Comparison of ENCODE assay signal across 8 cellular contexts in genomic region chr17:7173687-7174602, GRCh38. TPM values are rescaled to one million over a fixed set of nuclear protein-coding genes. Genes with fewer than 3 reads are reported as not detected.
DNase-seq lines count a peak whose midpoint lies in the region; ATAC-seq, FAIRE-seq and TF ChIP-seq lines count a peak whose summit lies in the region.

No MANE protein-coding gene starts in this region.

- H3K9me3 ChIP-seq in endodermal cell (ENCODE audit: control insufficient read depth, low read length) (peaks cover 12% of the 10 kb centered on the region), testis (no peaks in the 10 kb centered on the region)

- H3K27ac ChIP-seq in endodermal cell (ENCODE audit: low read depth, low read length) (no peak overlapping the region), testis (no peak overlapping the region)

- H3K9me3 Mint-ChIP-seq in activated CD4-positive, alpha-beta T cell treated with anti-CD3 and anti-CD28 coated beads for 36 hours (ENCODE audit: low read depth), result peaks cover 6% of the 10 kb centered on the region
- H3K9me3 Mint-ChIP-seq in endodermal cell (peaks cover 15% of the 10 kb centered on the region), naive B cell (peaks cover 0 to 16% (median 14%) of the 10 kb centered on the region in 7 donors)

- POLR2A ChIA-PET in activated CD4-positive, alpha-beta T cell treated with anti-CD3 and anti-CD28 coated beads for 36 hours (lab: Charles Lee), result interaction anchor here (0.7 kb wide), 1 partner anchor 1994 kb away, joined by 3 read pairs; no protein-coding TSS in a partner anchor

- no peak overlapping the region for H3K4me3 Mint-ChIP-seq in activated CD4-positive, alpha-beta T cell treated with anti-CD3 and anti-CD28 coated beads for 36 hours
- H3K4me3 Mint-ChIP-seq in endodermal cell (no peak overlapping the region), naive B cell (peak overlapping the region in 1 of 8 donors; percentile 3)

- peak; percentile 71 for ATAC-seq in activated CD4-positive, alpha-beta T cell treated with anti-CD3 and anti-CD28 coated beads for 36 hours
- peak; percentile 56 to 65 for ATAC-seq in naive B cell (ENCODE audit: low read depth in 2 of 2)
- no peak for ATAC-seq in GM21737 (IDR thresholded peaks at IDR 0.05; ENCODE audit: unreplicated experiment)
- no peak for ATAC-seq in HG02870 (IDR thresholded peaks at IDR 0.05; ENCODE audit: unreplicated experiment)

- H3K4me3 ChIP-seq in endodermal cell (ENCODE audit: low read length) (no peak overlapping the region), testis (peak overlapping the region in 1 of 2 donors; percentile 11)

- H3K9ac ChIP-seq in endodermal cell (ENCODE audit: extremely low read depth, low read length, poor library complexity, severe bottlenecking), result no peak overlapping the region

- H3K27me3 ChIP-seq in endodermal cell (ENCODE audit: control insufficient read depth, insufficient read depth, low read length, poor library complexity, severe bottlenecking), result peaks cover 11% of the 10 kb centered on the region
- H3K27me3 ChIP-seq in testis, result no peaks in the 10 kb centered on the region

- DNase-seq in GM12892 (ENCODE audit: insufficient read length), result peak; percentile 29
- DNase-seq in activated CD4-positive, alpha-beta T cell treated with anti-CD3 and anti-CD28 coated beads for 36 hours, result peak; percentile 79
- peak; percentile 98 for DNase-seq in endodermal cell
- peak; percentile 27 for DNase-seq in naive B cell
- peak; percentile 85 for DNase-seq in testis
- no peak for DNase-seq in NOMO-1 treated with dmso at 0.1 percent for 144 hours (lab: John Stamatoyannopoulos, UW; ENCODE audit: unreplicated experiment)

- H3K36me3 ChIP-seq in endodermal cell (ENCODE audit: control insufficient read depth, insufficient read depth, low read length) (no peaks in the 10 kb centered on the region), testis (ENCODE audit: low read depth, missing control alignments) (no peaks in the 10 kb centered on the region)

- peaks cover 11% of the 10 kb centered on the region for H3K27me3 Mint-ChIP-seq in activated CD4-positive, alpha-beta T cell treated with anti-CD3 and anti-CD28 coated beads for 36 hours
- H3K27me3 Mint-ChIP-seq in endodermal cell (ENCODE audit: insufficient read depth) (peaks cover 13% of the 10 kb centered on the region), naive B cell (peaks cover 0 to 22% (median 0%) of the 10 kb centered on the region in 3 donors)

- no peak overlapping the region for H3K27ac Mint-ChIP-seq in activated CD4-positive, alpha-beta T cell treated with anti-CD3 and anti-CD28 coated beads for 36 hours
- H3K27ac Mint-ChIP-seq in endodermal cell (no peak overlapping the region), naive B cell (no peak overlapping the region)

- 75 to 89% methylated on average over 41 to 69 of the region's 69 CpGs for WGBS in endodermal cell (ENCODE audit: insufficient coverage in 1 of 2, insufficient read length in 1 of 2), 2 experiments
- WGBS in testis, 2 donors, result 42 to 44% methylated on average over 26 to 69 of the region's 69 CpGs

- H3K4me1 ChIP-seq in endodermal cell (ENCODE audit: control insufficient read depth, insufficient read depth, low read length) (no peaks in the 10 kb centered on the region), testis (peaks cover 12% of the 10 kb centered on the region)

- peaks cover 11% of the 10 kb centered on the region for H3K4me1 Mint-ChIP-seq in activated CD4-positive, alpha-beta T cell treated with anti-CD3 and anti-CD28 coated beads for 36 hours
- H3K4me1 Mint-ChIP-seq in endodermal cell, result peaks cover 9% of the 10 kb centered on the region
- H3K4me1 Mint-ChIP-seq in naive B cell, result peaks cover 0 to 13% (median 0%) of the 10 kb centered on the region in 3 donors

- H3K36me3 Mint-ChIP-seq in activated CD4-positive, alpha-beta T cell treated with anti-CD3 and anti-CD28 coated beads for 36 hours (ENCODE audit: low read depth), result no peaks in the 10 kb centered on the region
- peaks cover 5% of the 10 kb centered on the region for H3K36me3 Mint-ChIP-seq in endodermal cell (ENCODE audit: low read depth)
- H3K36me3 Mint-ChIP-seq in naive B cell, result no peaks in the 10 kb centered on the region

- intact Hi-C loops in activated CD4-positive, alpha-beta T cell treated with anti-CD3 and anti-CD28 coated beads for 36 hours (cut with DNase I, micrococcal nuclease), result no loop called here
- intact Hi-C loops in testis (cut with DNase I; ENCODE audit: low total_unique reads), result no loop called here

- TF ChIP-seq CTCF in endodermal cell (conservative IDR thresholded peaks at IDR 0.05) (peak; percentile 65), testis (IDR thresholded peaks at IDR 0.05) (no peak)

- CTCF ChIA-PET in activated CD4-positive, alpha-beta T cell treated with anti-CD3 and anti-CD28 coated beads for 36 hours (lab: Charles Lee), result interaction anchor here (0.8 to 1.3 kb wide), 3 partner anchors 10 to 128 kb away, joined by 3 to 4 read pairs (median 4); no protein-coding TSS in a partner anchor

- TF ChIP-seq POLR2A in GM12892 (IDR thresholded peaks at IDR 0.05; ENCODE audit: low read depth, low read length), result no peak
- TF ChIP-seq POLR2A in testis (IDR thresholded peaks at IDR 0.05), result no peak

- no peak for FAIRE-seq in GM12892 (lab: Jason Lieb, UNC)

RNA-seq across cellular contexts. Expression of gene ASGR1, which starts 5.2 kb away (rescaled TPM):
- not detected for polyA plus RNA-seq in GM12892 (2012; ENCODE audit: missing spikeins)
- total RNA-seq in activated CD4-positive, alpha-beta T cell treated with anti-CD3 and anti-CD28 coated beads for 36 hours, result 1 to 10 TPM; 1.1 to 2.2 TPM
- total RNA-seq in endodermal cell (10 to 100 TPM in 1 of 2 donors, 1 to 10 TPM in 1; 6.8 to 14.2 TPM), testis (10 to 100 TPM; 11.5 to 19.1 TPM)
- polyA plus RNA-seq in endodermal cell (2013, experiment 1 of 2), result 16.5 TPM
- 17.6 TPM for polyA plus RNA-seq in endodermal cell (2013, experiment 2 of 2)
- polyA plus RNA-seq in naive B cell (ENCODE audit: low read depth in 6 of 6) (under 1 TPM in 1 of 6 donors, not detected in 5; 0.19 TPM), testis (ENCODE audit: insufficient read depth, low read depth, low replicate concordance) (21.3 TPM)

RNA-seq across cellular contexts. Expression of gene DLG4, which starts 45.7 kb away (rescaled TPM):
- polyA plus RNA-seq in GM12892 (2012; ENCODE audit: missing spikeins), result 2.1 TPM
- total RNA-seq in activated CD4-positive, alpha-beta T cell treated with anti-CD3 and anti-CD28 coated beads for 36 hours, result 10 to 100 TPM; 11.7 to 15.4 TPM
- total RNA-seq in endodermal cell (10 to 100 TPM; 35.1 to 68.5 TPM), testis (10 to 100 TPM; 26.3 to 49.8 TPM)
- polyA plus RNA-seq in endodermal cell (2013, experiment 1 of 2), result 76.0 TPM
- polyA plus RNA-seq in endodermal cell (2013, experiment 2 of 2), result 59.6 TPM
- polyA plus RNA-seq in naive B cell (ENCODE audit: low read depth in 6 of 6) (under 1 TPM in 5 of 6 donors, not detected in 1; 0.06 to 0.29 (median 0.22) TPM), testis (ENCODE audit: insufficient read depth, low read depth, low replicate concordance) (45.9 TPM)

RNA-seq across cellular contexts. Expression of gene ACADVL, which starts 45.8 kb away (rescaled TPM):
- polyA plus RNA-seq in GM12892 (2012; ENCODE audit: missing spikeins), result 223 TPM
- total RNA-seq in activated CD4-positive, alpha-beta T cell treated with anti-CD3 and anti-CD28 coated beads for 36 hours, result 100 to 1,000 TPM; 263 to 345 TPM
- total RNA-seq in endodermal cell (100 to 1,000 TPM; 337 to 459 TPM), testis (100 to 1,000 TPM; 298 to 458 TPM)
- polyA plus RNA-seq in endodermal cell (2013, experiment 1 of 2), result 272 TPM
- polyA plus RNA-seq in endodermal cell (2013, experiment 2 of 2), result 222 TPM
- polyA plus RNA-seq in naive B cell (ENCODE audit: low read depth in 6 of 6) (100 to 1,000 TPM in 1 of 6 donors, 10 to 100 TPM in 5; 63.9 to 102 (median 75.0) TPM), testis (ENCODE audit: insufficient read depth, low read depth, low replicate concordance) (334 TPM)

RNA-seq across cellular contexts. Expression of gene ASGR2, which starts 59.3 kb away (rescaled TPM):
- polyA plus RNA-seq in GM12892 (2012; ENCODE audit: missing spikeins), result 0.32 TPM
- total RNA-seq in activated CD4-positive, alpha-beta T cell treated with anti-CD3 and anti-CD28 coated beads for 36 hours, result not detected
- total RNA-seq in endodermal cell, result under 1 TPM in 1 of 2 donors, not detected in 1; 0.44 TPM
- polyA plus RNA-seq in endodermal cell (2013, experiment 1 of 2), result 0.46 TPM
- 0.41 TPM for polyA plus RNA-seq in endodermal cell (2013, experiment 2 of 2)
- polyA plus RNA-seq in naive B cell (ENCODE audit: low read depth in 6 of 6), result not detected
- 1 to 10 TPM in 1 of 2 donors, under 1 TPM in 1; 0.47 to 1.1 TPM for total RNA-seq in testis
- polyA plus RNA-seq in testis (ENCODE audit: insufficient read depth, low read depth, low replicate concordance), result 2.6 TPM

Comparison
In these comparisons a context has a peak if more than half of its experiments do, and no peak if none do; other contexts are left out.
1. ATAC-seq: peak in activated CD4-positive, alpha-beta T cell treated with anti-CD3 and anti-CD28 coated beads for 36 hours (single experiment) and naive B cell (2 of 2); none in GM21737 (single experiment) and HG02870 (single experiment).